Comparison of ENCODE assay signal across 37 cellular contexts in the genomic region with DNA sequence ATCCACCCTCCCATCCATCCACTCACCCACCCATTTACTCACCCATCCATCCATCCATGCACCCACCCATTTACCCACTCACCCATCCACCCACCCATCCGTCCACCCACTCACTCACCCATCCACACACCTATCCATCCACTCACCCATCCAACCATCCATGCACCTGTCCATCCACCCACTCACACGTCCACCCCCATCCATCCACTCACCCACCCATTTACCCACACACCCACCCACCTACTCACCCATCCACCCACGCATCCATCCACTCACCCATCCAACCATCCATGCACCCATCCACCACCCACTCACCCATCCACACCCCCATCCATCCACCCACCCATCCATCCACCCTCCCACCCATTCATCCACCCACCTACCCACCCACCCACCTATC.
"Had no signal": no experiment of that assay in that cellular context is flagged by ENCODE, and none has a peak within 500 bp of the region (broad histone marks: within the 10 kb centered on the region; RNA-seq: fewer than 3 reads in every experiment).

No MANE protein-coding gene starts in this region.

- H3K4me1 Mint-ChIP-seq: activated B cell treated with CpG ODN at 0.5 μM for 24 hours had no signal

- H3K27ac Mint-ChIP-seq: activated B cell treated with CpG ODN at 0.5 μM for 24 hours; activated CD4-positive, alpha-beta memory T cell treated with anti-CD3 and anti-CD28 coated beads for 36 hours; activated CD4-positive, alpha-beta T cell treated with anti-CD3 and anti-CD28 coated beads, Interleukin-2, amount 10 ng/mL, durations not matched to agents 24 days and 14 days; activated CD8-positive, alpha-beta T cell treated with anti-CD3 and anti-CD28 coated beads for 36 hours; activated naive CD4-positive, alpha-beta T cell treated with anti-CD3 and anti-CD28 coated beads, Interleukin-2, amount 10 ng/mL, durations not matched to agents 7 days and 5 days; activated naive CD4-positive, alpha-beta T cell treated with anti-CD3 and anti-CD28 coated beads, Interleukin-2, amount 50 U/mL, for 24 hours; activated naive CD8-positive, alpha-beta T cell; activated naive CD8-positive, alpha-beta T cell treated with anti-CD3 and anti-CD28 coated beads, Interleukin-2, amount 10 ng/mL, durations not matched to agents 7 days and 5 days; activated naive CD8-positive, alpha-beta T cell treated with anti-CD3 and anti-CD28 coated beads, Interleukin-2, amount 50 U/mL, for 24 hours; activated T-cell treated with anti-CD3 and anti-CD28 coated beads, Interleukin-2, amount 50 U/mL, for 72 hours; activated T-helper 1 cell treated with anti-CD3 and anti-CD28 coated beads, Interleukin-12 subunit alpha, Interleukin-12 subunit beta, Interleukin-2, Interleukin-4 antibody, amounts not matched to agents 30 ng/mL and 10 ng/mL and 1 ng/mL, durations not matched to agents 14 hours and 24 hours and 36 hours; activated T-helper 17 cell treated with anti-CD3 and anti-CD28 coated beads, Interleukin-2, amount 50 U/mL, for 72 hours; T-cell; T-helper 2 cell treated with Interferon-gamma antibody and Interleukin-4, amounts not matched to agents 5 μg/mL and 100 μg/mL, for 36 hours had no signal

- H3K36me3 Mint-ChIP-seq: activated CD4-positive, alpha-beta memory T cell treated with anti-CD3 and anti-CD28 coated beads for 36 hours; activated naive CD4-positive, alpha-beta T cell treated with anti-CD3 and anti-CD28 coated beads, Interleukin-2, amount 10 ng/mL, durations not matched to agents 7 days and 5 days; activated naive CD4-positive, alpha-beta T cell treated with anti-CD3 and anti-CD28 coated beads, Interleukin-2, amount 50 U/mL, for 24 hours; T-cell had no signal

- ATAC-seq: activated CD8-positive, alpha-beta T cell treated with anti-CD3 and anti-CD28 coated beads for 36 hours; activated naive CD8-positive, alpha-beta T cell treated with anti-CD3 and anti-CD28 coated beads, Interleukin-2, amount 50 U/mL, for 24 hours; activated T-cell treated with anti-CD3 and anti-CD28 coated beads, Interleukin-2, amount 50 U/mL, for 4 hours; activated T-cell treated with anti-CD3 and anti-CD28 coated beads, Interleukin-2, amount 50 U/mL, for 72 hours; activated T-helper 17 cell treated with anti-CD3 and anti-CD28 coated beads, Interleukin-2, amount 50 U/mL, for 72 hours; T-cell had no signal

- H3K27ac ChIP-seq: ascending aorta, cardiac muscle cell, VCaP had no signal

- H3K36me3 ChIP-seq: ascending aorta, cardiac muscle cell had no signal

- DNase-seq: activated B cell treated with CpG ODN at 0.5 μM for 24 hours; activated CD4-positive, alpha-beta memory T cell treated with anti-CD3 and anti-CD28 coated beads for 36 hours; activated CD4-positive, alpha-beta T cell treated with anti-CD3 and anti-CD28 coated beads for 4 hours; activated CD4-positive, alpha-beta T cell treated with anti-CD3 and anti-CD28 coated beads, Interleukin-2, amount 10 ng/mL, durations not matched to agents 24 days and 14 days; activated CD4-positive, alpha-beta T cell treated with anti-CD3 and anti-CD28 coated beads, Interleukin-2, amount 50 U/mL, for 1 hour; activated CD4-positive, alpha-beta T cell treated with anti-CD3 and anti-CD28 coated beads, Interleukin-2, amount 50 U/mL, for 4 hours; activated CD4-positive, CD25-positive, alpha-beta regulatory T cell treated with anti-CD3 and anti-CD28 coated beads, Interleukin-2, amount 50 U/mL, for 72 hours; activated CD8-positive, alpha-beta memory T cell treated with anti-CD3 and anti-CD28 coated beads, Interleukin-2, amount 50 U/mL, for 4 hours; activated CD8-positive, alpha-beta T cell treated with anti-CD3 and anti-CD28 coated beads for 36 hours; activated effector memory CD4-positive, alpha-beta T cell treated with Interleukin-2 at 50 U/mL for 16 hours; activated gamma-delta T cell; activated naive CD4-positive, alpha-beta T cell treated with anti-CD3 and anti-CD28 coated beads, Interleukin-2, amount 10 ng/mL, durations not matched to agents 7 days and 5 days; activated naive CD4-positive, alpha-beta T cell treated with Interleukin-2 at 50 U/mL for 16 hours; activated naive CD8-positive, alpha-beta T cell treated with anti-CD3 and anti-CD28 coated beads, Interleukin-2, amount 10 ng/mL, durations not matched to agents 7 days and 5 days; activated naive CD8-positive, alpha-beta T cell treated with anti-CD3 and anti-CD28 coated beads, Interleukin-2, amount 50 U/mL, for 24 hours; activated T-cell treated with anti-CD3 and anti-CD28 coated beads for 4 hours; activated T-cell treated with anti-CD3 and anti-CD28 coated beads, Interleukin-2, amount 50 U/mL, for 1 hour; activated T-cell treated with anti-CD3 and anti-CD28 coated beads, Interleukin-2, amount 50 U/mL, for 4 hours; activated T-cell treated with anti-CD3 and anti-CD28 coated beads, Interleukin-2, amount 50 U/mL, for 72 hours; amygdala; anterior cingulate cortex; cerebellar nuclear complex; T-cell; T-helper 2 cell; T-helper 9 cell had no signal

- H3K9me3 Mint-ChIP-seq: activated CD4-positive, alpha-beta memory T cell treated with anti-CD3 and anti-CD28 coated beads for 36 hours; activated CD4-positive, alpha-beta T cell treated with anti-CD3 and anti-CD28 coated beads, Interleukin-2, amount 10 ng/mL, durations not matched to agents 24 days and 14 days; activated naive CD4-positive, alpha-beta T cell treated with anti-CD3 and anti-CD28 coated beads, Interleukin-2, amount 10 ng/mL, durations not matched to agents 7 days and 5 days; activated naive CD4-positive, alpha-beta T cell treated with anti-CD3 and anti-CD28 coated beads, Interleukin-2, amount 50 U/mL, for 24 hours; activated naive CD8-positive, alpha-beta T cell treated with anti-CD3 and anti-CD28 coated beads, Interleukin-2, amount 50 U/mL, for 24 hours; activated T-cell treated with anti-CD3 and anti-CD28 coated beads, Interleukin-2, amount 50 U/mL, for 4 hours; activated T-helper 1 cell treated with anti-CD3 and anti-CD28 coated beads, Interleukin-12 subunit alpha, Interleukin-12 subunit beta, Interleukin-2, Interleukin-4 antibody, amounts not matched to agents 30 ng/mL and 10 ng/mL and 1 ng/mL, durations not matched to agents 14 hours and 24 hours and 36 hours; activated T-helper 17 cell treated with anti-CD3 and anti-CD28 coated beads, Interleukin-2, amount 50 U/mL, for 72 hours; central memory CD8-positive, alpha-beta T cell; T-cell; T-helper 2 cell treated with Interferon-gamma antibody and Interleukin-4, amounts not matched to agents 5 μg/mL and 100 μg/mL, for 36 hours had no signal

- FAIRE-seq: bronchial epithelial cell, TTC549 had no signal

- H3K4me3 Mint-ChIP-seq: activated B cell treated with CpG ODN at 0.5 μM for 24 hours; activated CD4-positive, alpha-beta memory T cell treated with anti-CD3 and anti-CD28 coated beads for 36 hours; activated CD4-positive, alpha-beta T cell treated with anti-CD3 and anti-CD28 coated beads, Interleukin-2, amount 10 ng/mL, durations not matched to agents 24 days and 14 days; activated CD8-positive, alpha-beta T cell treated with anti-CD3 and anti-CD28 coated beads for 36 hours; activated naive CD4-positive, alpha-beta T cell treated with anti-CD3 and anti-CD28 coated beads, Interleukin-2, amount 10 ng/mL, durations not matched to agents 7 days and 5 days; activated naive CD4-positive, alpha-beta T cell treated with anti-CD3 and anti-CD28 coated beads, Interleukin-2, amount 50 U/mL, for 24 hours; activated naive CD8-positive, alpha-beta T cell; activated naive CD8-positive, alpha-beta T cell treated with anti-CD3 and anti-CD28 coated beads, Interleukin-2, amount 10 ng/mL, durations not matched to agents 7 days and 5 days; activated naive CD8-positive, alpha-beta T cell treated with anti-CD3 and anti-CD28 coated beads, Interleukin-2, amount 50 U/mL, for 24 hours; activated T-cell treated with anti-CD3 and anti-CD28 coated beads, Interleukin-2, amount 50 U/mL, for 4 hours; activated T-cell treated with anti-CD3 and anti-CD28 coated beads, Interleukin-2, amount 50 U/mL, for 72 hours; activated T-helper 1 cell treated with anti-CD3 and anti-CD28 coated beads, Interleukin-12 subunit alpha, Interleukin-12 subunit beta, Interleukin-2, Interleukin-4 antibody, amounts not matched to agents 30 ng/mL and 10 ng/mL and 1 ng/mL, durations not matched to agents 14 hours and 24 hours and 36 hours; activated T-helper 17 cell treated with anti-CD3 and anti-CD28 coated beads, Interleukin-2, amount 50 U/mL, for 72 hours; brain; central memory CD8-positive, alpha-beta T cell; T-cell; T-helper 2 cell treated with Interferon-gamma antibody and Interleukin-4, amounts not matched to agents 5 μg/mL and 100 μg/mL, for 36 hours had no signal

- H3K27me3 ChIP-seq: ascending aorta had no signal

- H3K4me3 ChIP-seq: ascending aorta, cardiac muscle cell had no signal

- H3K27me3 Mint-ChIP-seq: activated CD4-positive, alpha-beta memory T cell treated with anti-CD3 and anti-CD28 coated beads for 36 hours; activated naive CD4-positive, alpha-beta T cell treated with anti-CD3 and anti-CD28 coated beads, Interleukin-2, amount 50 U/mL, for 24 hours; activated naive CD8-positive, alpha-beta T cell; activated T-helper 17 cell treated with anti-CD3 and anti-CD28 coated beads, Interleukin-2, amount 50 U/mL, for 72 hours; central memory CD8-positive, alpha-beta T cell; T-cell had no signal
